Comparison of ENCODE assay signal across 33 cellular contexts in the genomic region with DNA sequence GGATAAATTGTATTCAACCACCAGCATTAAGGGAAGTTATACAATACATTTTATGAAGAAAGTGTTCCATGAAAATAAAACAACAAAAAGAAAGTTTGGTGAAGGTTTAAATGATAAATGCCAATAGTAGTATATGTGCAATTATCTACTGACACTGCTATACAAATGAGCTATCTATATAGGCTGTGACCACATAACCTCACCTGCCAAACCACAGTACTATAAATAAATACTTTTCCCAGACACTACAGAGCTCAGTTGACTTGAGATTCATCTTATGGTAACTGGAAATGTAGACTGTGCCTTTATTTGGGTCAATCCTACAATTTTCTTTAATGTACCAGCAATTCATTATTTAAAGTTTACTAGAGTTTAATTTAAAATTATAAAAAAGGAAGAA.
"Had no signal": no experiment of that assay in that cellular context is flagged by ENCODE, and none has a peak within 500 bp of the region (broad histone marks: within the 10 kb centered on the region; RNA-seq: fewer than 3 reads in every experiment).

No MANE protein-coding gene starts in this region.

- H3K27ac ChIP-seq: adrenal gland, Peyer's patch, WERI-Rb-1 had no signal

- ATAC-seq: activated naive CD4-positive, alpha-beta T cell treated with anti-CD3 and anti-CD28 coated beads, Interleukin-2, amount 50 U/mL, for 72 hours; activated T-cell treated with anti-CD3 and anti-CD28 coated beads, Interleukin-2, amount 50 U/mL, for 4 hours; PC-3; SK-N-SH treated with all-trans-retinoic acid at 6 μM for 48 hours; T-cell; T-helper 17 cell had no signal

- DNase-seq: activated CD4-positive, alpha-beta memory T cell treated with anti-CD3 and anti-CD28 coated beads for 36 hours; activated CD4-positive, alpha-beta T cell treated with anti-CD3 and anti-CD28 coated beads for 4 hours; activated CD4-positive, alpha-beta T cell treated with anti-CD3 and anti-CD28 coated beads, Interleukin-2, amount 50 U/mL, for 1 hour; activated CD8-positive, alpha-beta memory T cell treated with anti-CD3 and anti-CD28 coated beads, Interleukin-2, amount 50 U/mL, for 4 hours; activated gamma-delta T cell treated with Interleukin-2 at 50 U/mL for 16 hours; activated naive CD4-positive, alpha-beta T cell treated with anti-CD3 and anti-CD28 coated beads for 36 hours; activated T-cell treated with anti-CD3 and anti-CD28 coated beads for 4 hours; activated T-cell treated with anti-CD3 and anti-CD28 coated beads, Interleukin-2, amount 50 U/mL, for 4 hours; adrenal gland; anterior cingulate cortex; caudate nucleus; cerebellar nuclear complex; NCI-H1105; NCI-H1436; NCI-H1694; NCI-H1930; NCI-H2081 treated with DMSO at 0.1 percent for 48 hours; NCI-H226; NCI-H446 treated with DMSO at 0.1 percent for 48 hours; NCI-H524 treated with DMSO at 0.1 percent for 48 hours; NK-92 treated with Interleukin-12 subunit alpha and Interleukin-12 subunit beta, amount 100 ng/mL, for 24 hours; PC-3; Peyer's patch; RPMI8226; SIG-M5; T-cell; T-helper 17 cell; T1000; WERI-Rb-1 had no signal

- H3K9me3 ChIP-seq: adrenal gland, Peyer's patch had no signal

- H3K27ac Mint-ChIP-seq: activated CD4-positive, alpha-beta memory T cell treated with anti-CD3 and anti-CD28 coated beads for 36 hours; activated naive CD4-positive, alpha-beta T cell treated with anti-CD3 and anti-CD28 coated beads for 36 hours; activated naive CD4-positive, alpha-beta T cell treated with anti-CD3 and anti-CD28 coated beads, Interleukin-2, amount 50 U/mL, for 72 hours; activated T-helper 1 cell treated with anti-CD3 and anti-CD28 coated beads, Interleukin-12 subunit alpha, Interleukin-12 subunit beta, Interleukin-2, Interleukin-4 antibody, amounts not matched to agents 30 ng/mL and 10 ng/mL and 1 ng/mL, durations not matched to agents 14 hours and 24 hours and 36 hours; T-cell; T-helper 17 cell had no signal

- H3K4me1 Mint-ChIP-seq: brain had no signal

- H3K27me3 ChIP-seq: adrenal gland, Peyer's patch had no signal

- H3K4me1 ChIP-seq: adrenal gland, Peyer's patch had no signal

- H3K36me3 Mint-ChIP-seq: activated CD4-positive, alpha-beta memory T cell treated with anti-CD3 and anti-CD28 coated beads for 36 hours; activated naive CD4-positive, alpha-beta T cell treated with anti-CD3 and anti-CD28 coated beads, Interleukin-2, amount 50 U/mL, for 72 hours; brain; T-cell had no signal

- H3K27me3 Mint-ChIP-seq: activated CD4-positive, alpha-beta memory T cell treated with anti-CD3 and anti-CD28 coated beads for 36 hours had no signal

- H3K4me3 Mint-ChIP-seq: activated CD4-positive, alpha-beta memory T cell treated with anti-CD3 and anti-CD28 coated beads for 36 hours; activated naive CD4-positive, alpha-beta T cell treated with anti-CD3 and anti-CD28 coated beads for 36 hours; activated T-cell treated with anti-CD3 and anti-CD28 coated beads, Interleukin-2, amount 50 U/mL, for 4 hours; activated T-helper 1 cell treated with anti-CD3 and anti-CD28 coated beads, Interleukin-12 subunit alpha, Interleukin-12 subunit beta, Interleukin-2, Interleukin-4 antibody, amounts not matched to agents 30 ng/mL and 10 ng/mL and 1 ng/mL, durations not matched to agents 14 hours and 24 hours and 36 hours; brain; T-cell; T-helper 17 cell had no signal

- H3K36me3 ChIP-seq: adrenal gland, Peyer's patch, WERI-Rb-1 had no signal

- H3K9me3 Mint-ChIP-seq: activated naive CD4-positive, alpha-beta T cell treated with anti-CD3 and anti-CD28 coated beads, Interleukin-2, amount 50 U/mL, for 72 hours; activated T-helper 1 cell treated with anti-CD3 and anti-CD28 coated beads, Interleukin-12 subunit alpha, Interleukin-12 subunit beta, Interleukin-2, Interleukin-4 antibody, amounts not matched to agents 30 ng/mL and 10 ng/mL and 1 ng/mL, durations not matched to agents 14 hours and 24 hours and 36 hours had no signal

- H3K4me3 ChIP-seq: adrenal gland, Peyer's patch had no signal
